In genomic region chr20:20551409-20551808, GRCh38 we compare ENCODE assay signal across 17 cellular contexts.
DNase-seq lines count a peak whose midpoint lies in the region; ATAC-seq and TF ChIP-seq lines count a peak whose summit lies in the region.
"Had no signal": no experiment of that assay in that cellular context is flagged by ENCODE, and none has a peak within 500 bp of the region (broad histone marks: within the 10 kb centered on the region; RNA-seq: fewer than 3 reads in every experiment).

No MANE protein-coding gene starts in this region.

- TF ChIP-seq CTCF in WERI-Rb-1 (IDR thresholded peaks at IDR 0.05; ENCODE audit: low read depth, low read length) = no peak

- H3K27ac ChIP-seq in WERI-Rb-1 = peak overlapping the region; percentile 73
- H3K27ac ChIP-seq: lower lobe of right lung, SK-N-MC, uterus had no signal

- DNase-seq in COR-L47 (lab: John Stamatoyannopoulos, UW) (peak; percentile 54), NCI-H1092 (lab: John Stamatoyannopoulos, UW) (peak; percentile 74), NCI-H2171 (lab: John Stamatoyannopoulos, UW) (peak; percentile 67), WERI-Rb-1 (no peak), dermis blood vessel endothelial cell (no peak), amniotic stem cell (lab: John Stamatoyannopoulos, UW) (no peak)
- DNase-seq in activated T-cell treated with anti-CD3 and anti-CD28 coated beads, Interleukin-2, amount 50 U/mL, for 48 hours = no peak
- DNase-seq: activated CD4-positive, CD25-positive, alpha-beta regulatory T cell treated with anti-CD3 and anti-CD28 coated beads, Interleukin-2, amount 50 U/mL, for 72 hours; lower lobe of right lung; retina; stimulated activated CD4-positive, alpha-beta T cell treated with anti-CD3 and anti-CD28 coated beads, Interleukin-12 subunit alpha, Interleukin-12 subunit beta, amount 100 ng/mL, for 4 hours; stimulated activated CD8-positive, alpha-beta memory T cell treated with anti-CD3 and anti-CD28 coated beads, Interleukin-4, amount 100 ng/mL, for 48 hours; T-helper 9 cell; uterus had no signal

- no peak for ATAC-seq in GM21529 (IDR thresholded peaks at IDR 0.05; ENCODE audit: unreplicated experiment)
- ATAC-seq: lower lobe of right lung had no signal

- H3K4me3 ChIP-seq in WERI-Rb-1 (ENCODE audit: low read depth, low read length) = no peak overlapping the region
- H3K4me3 ChIP-seq: hepatocyte, lower lobe of right lung, SK-N-MC, uterus had no signal

- H3K27me3 ChIP-seq in WERI-Rb-1 (ENCODE audit: insufficient read depth, low read depth, severe bottlenecking) = no peaks in the 10 kb centered on the region
- H3K27me3 ChIP-seq: hepatocyte, uterus had no signal

- no peaks in the 10 kb centered on the region; the same call in 1 of the 2 replicates for H3K36me3 ChIP-seq in WERI-Rb-1
- H3K36me3 ChIP-seq: uterus had no signal

- H3K9me3 ChIP-seq in WERI-Rb-1 (ENCODE audit: severe bottlenecking) = peaks cover 8% of the 10 kb centered on the region
- H3K9me3 ChIP-seq: lower lobe of right lung, uterus had no signal

Comparison
In these comparisons a context has a peak if more than half of its experiments do, and no peak if none do; other contexts are left out.
1. DNase-seq: peak in COR-L47 (single experiment), NCI-H1092 (single experiment) and NCI-H2171 (single experiment); none in WERI-Rb-1 (single experiment), dermis blood vessel endothelial cell (single experiment), activated T-cell treated with anti-CD3 and anti-CD28 coated beads, Interleukin-2, amount 50 U/mL, for 48 hours (0 of 2) and amniotic stem cell (single experiment).